35 cellular contexts compared by ENCODE assay signal in the genomic region with DNA sequence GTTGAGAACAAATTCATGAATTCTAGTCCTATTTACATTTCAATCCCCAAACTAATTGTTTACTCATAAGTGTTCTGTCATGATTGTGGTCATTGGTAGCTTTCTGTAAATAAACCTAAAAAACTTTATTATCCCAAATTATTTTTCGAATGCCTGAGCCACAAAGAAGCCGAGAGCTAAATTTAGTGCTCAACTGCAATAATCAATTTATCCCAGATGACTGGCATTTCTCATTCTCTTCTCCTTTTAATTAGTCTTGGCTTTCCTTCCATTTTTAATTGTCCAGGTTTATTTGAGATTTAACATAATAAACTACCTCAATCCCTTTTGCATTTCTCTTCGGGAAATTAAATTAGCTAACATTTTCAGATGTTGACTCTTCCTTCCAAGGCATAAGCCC.
"Had no signal": no experiment of that assay in that cellular context is flagged by ENCODE, and none has a peak within 500 bp of the region (broad histone marks: within the 10 kb centered on the region; RNA-seq: fewer than 3 reads in every experiment).

No MANE protein-coding gene starts in this region.

- H3K36me3 Mint-ChIP-seq: activated CD4-positive, alpha-beta memory T cell treated with anti-CD3 and anti-CD28 coated beads for 36 hours; activated naive CD4-positive, alpha-beta T cell treated with anti-CD3 and anti-CD28 coated beads, Interleukin-2, amount 50 U/mL, for 72 hours; activated naive CD8-positive, alpha-beta T cell treated with anti-CD3 and anti-CD28 coated beads for 36 hours; brain; T-cell had no signal

- H3K4me1 Mint-ChIP-seq: activated B cell treated with CpG ODN at 0.5 μM for 24 hours; activated CD4-positive, alpha-beta T cell treated with anti-CD3 and anti-CD28 coated beads, Interleukin-2, amount 10 ng/mL, durations not matched to agents 24 days and 14 days; activated naive CD8-positive, alpha-beta T cell treated with anti-CD3 and anti-CD28 coated beads for 36 hours; activated T-helper 17 cell treated with anti-CD3 and anti-CD28 coated beads, Interleukin-2, amount 50 U/mL, for 72 hours; brain; central memory CD8-positive, alpha-beta T cell; T-cell had no signal

- ATAC-seq: activated CD8-positive, alpha-beta T cell treated with anti-CD3 and anti-CD28 coated beads for 36 hours; activated naive CD4-positive, alpha-beta T cell treated with anti-CD3 and anti-CD28 coated beads, Interleukin-2, amount 50 U/mL, for 72 hours; activated T-cell treated with anti-CD3 and anti-CD28 coated beads, Interleukin-2, amount 50 U/mL, for 4 hours; activated T-cell treated with anti-CD3 and anti-CD28 coated beads, Interleukin-2, amount 50 U/mL, for 72 hours; activated T-helper 17 cell treated with anti-CD3 and anti-CD28 coated beads, Interleukin-2, amount 50 U/mL, for 72 hours; T-cell had no signal

- DNase-seq: activated B cell treated with CpG ODN at 0.5 μM for 24 hours; activated CD4-positive, alpha-beta memory T cell treated with anti-CD3 and anti-CD28 coated beads for 36 hours; activated CD4-positive, alpha-beta T cell treated with anti-CD3 and anti-CD28 coated beads for 4 hours; activated CD4-positive, alpha-beta T cell treated with anti-CD3 and anti-CD28 coated beads, Interleukin-2, amount 10 ng/mL, durations not matched to agents 24 days and 14 days; activated CD4-positive, alpha-beta T cell treated with anti-CD3 and anti-CD28 coated beads, Interleukin-2, amount 50 U/mL, for 1 hour; activated CD4-positive, alpha-beta T cell treated with anti-CD3 and anti-CD28 coated beads, Interleukin-2, amount 50 U/mL, for 4 hours; activated CD4-positive, CD25-positive, alpha-beta regulatory T cell treated with anti-CD3 and anti-CD28 coated beads, Interleukin-2, amount 50 U/mL, for 72 hours; activated CD8-positive, alpha-beta memory T cell treated with anti-CD3 and anti-CD28 coated beads, Interleukin-2, amount 50 U/mL, for 4 hours; activated CD8-positive, alpha-beta T cell treated with anti-CD3 and anti-CD28 coated beads for 36 hours; activated effector memory CD4-positive, alpha-beta T cell treated with anti-CD3 and anti-CD28 coated beads, Interleukin-2, amount 50 U/mL, for 16 hours; activated gamma-delta T cell treated with Interleukin-2 at 50 U/mL for 16 hours; activated naive CD4-positive, alpha-beta T cell; activated naive CD4-positive, alpha-beta T cell treated with anti-CD3 and anti-CD28 coated beads for 36 hours; activated naive CD4-positive, alpha-beta T cell treated with anti-CD3 and anti-CD28 coated beads, Interleukin-2, amount 50 U/mL, for 16 hours; activated naive CD8-positive, alpha-beta T cell treated with anti-CD3 and anti-CD28 coated beads for 36 hours; activated T-cell treated with anti-CD3 and anti-CD28 coated beads for 4 hours; activated T-cell treated with anti-CD3 and anti-CD28 coated beads, Interleukin-2, amount 50 U/mL, for 1 hour; activated T-cell treated with anti-CD3 and anti-CD28 coated beads, Interleukin-2, amount 50 U/mL, for 4 hours; activated T-cell treated with anti-CD3 and anti-CD28 coated beads, Interleukin-2, amount 50 U/mL, for 72 hours; amniotic stem cell; cerebellar nuclear complex; T-cell; T-helper 2 cell; T-helper 9 cell had no signal

- H3K9me3 ChIP-seq: adrenal gland, ascending aorta had no signal

- H3K27ac ChIP-seq: adrenal gland, ascending aorta, cardiac muscle cell, VCaP had no signal

- H3K4me1 ChIP-seq: adrenal gland, ascending aorta had no signal

- H3K36me3 ChIP-seq: adrenal gland, ascending aorta, cardiac muscle cell had no signal

- FAIRE-seq: TTC549 had no signal

- H3K4me3 ChIP-seq: adrenal gland, ascending aorta, cardiac muscle cell had no signal

- H3K27me3 ChIP-seq: adrenal gland, ascending aorta, cardiac muscle cell had no signal

- H3K4me3 Mint-ChIP-seq: activated B cell treated with CpG ODN at 0.5 μM for 24 hours; activated CD4-positive, alpha-beta memory T cell treated with anti-CD3 and anti-CD28 coated beads for 36 hours; activated CD4-positive, alpha-beta T cell treated with anti-CD3 and anti-CD28 coated beads, Interleukin-2, amount 10 ng/mL, durations not matched to agents 24 days and 14 days; activated CD8-positive, alpha-beta T cell treated with anti-CD3 and anti-CD28 coated beads for 36 hours; activated naive CD4-positive, alpha-beta T cell treated with anti-CD3 and anti-CD28 coated beads for 36 hours; activated naive CD8-positive, alpha-beta T cell treated with anti-CD3 and anti-CD28 coated beads for 36 hours; activated T-cell treated with anti-CD3 and anti-CD28 coated beads, Interleukin-2, amount 50 U/mL, for 4 hours; activated T-cell treated with anti-CD3 and anti-CD28 coated beads, Interleukin-2, amount 50 U/mL, for 72 hours; activated T-helper 1 cell treated with anti-CD3 and anti-CD28 coated beads, Interleukin-12 subunit alpha, Interleukin-12 subunit beta, Interleukin-2, Interleukin-4 antibody, amounts not matched to agents 30 ng/mL and 10 ng/mL and 1 ng/mL, durations not matched to agents 14 hours and 24 hours and 36 hours; activated T-helper 17 cell treated with anti-CD3 and anti-CD28 coated beads, Interleukin-2, amount 50 U/mL, for 72 hours; central memory CD8-positive, alpha-beta T cell; T-cell; T-helper 2 cell treated with Interferon-gamma antibody and Interleukin-4, amounts not matched to agents 5 μg/mL and 100 μg/mL, for 36 hours had no signal

- H3K27ac Mint-ChIP-seq: activated B cell treated with CpG ODN at 0.5 μM for 24 hours; activated CD4-positive, alpha-beta memory T cell treated with anti-CD3 and anti-CD28 coated beads for 36 hours; activated CD4-positive, alpha-beta T cell treated with anti-CD3 and anti-CD28 coated beads, Interleukin-2, amount 10 ng/mL, durations not matched to agents 24 days and 14 days; activated CD8-positive, alpha-beta T cell treated with anti-CD3 and anti-CD28 coated beads for 36 hours; activated naive CD4-positive, alpha-beta T cell treated with anti-CD3 and anti-CD28 coated beads for 36 hours; activated naive CD4-positive, alpha-beta T cell treated with anti-CD3 and anti-CD28 coated beads, Interleukin-2, amount 50 U/mL, for 72 hours; activated naive CD8-positive, alpha-beta T cell treated with anti-CD3 and anti-CD28 coated beads for 36 hours; activated T-cell treated with anti-CD3 and anti-CD28 coated beads, Interleukin-2, amount 50 U/mL, for 72 hours; activated T-helper 1 cell treated with anti-CD3 and anti-CD28 coated beads, Interleukin-12 subunit alpha, Interleukin-12 subunit beta, Interleukin-2, Interleukin-4 antibody, amounts not matched to agents 30 ng/mL and 10 ng/mL and 1 ng/mL, durations not matched to agents 14 hours and 24 hours and 36 hours; activated T-helper 17 cell treated with anti-CD3 and anti-CD28 coated beads, Interleukin-2, amount 50 U/mL, for 72 hours; T-cell; T-helper 2 cell treated with Interferon-gamma antibody and Interleukin-4, amounts not matched to agents 5 μg/mL and 100 μg/mL, for 36 hours had no signal

- H3K27me3 Mint-ChIP-seq: brain had no signal
